ENCODE assay signal across 8 cellular contexts in genomic region chr11:128686745-128687177, GRCh38. TPM values are rescaled to one million over a fixed set of nuclear protein-coding genes. Genes with fewer than 3 reads are reported as not detected.
DNase-seq lines count a peak whose midpoint lies in the region; ATAC-seq and TF ChIP-seq lines count a peak whose summit lies in the region.

No MANE protein-coding gene starts in this region.

- H3K9ac ChIP-seq in smooth muscle cell (ENCODE audit: low read depth) = no peak overlapping the region

- 3% methylated on average over 32 of the region's 32 CpGs for WGBS in smooth muscle cell (ENCODE audit: low lambda C conversion rate)

- H3K4me3 ChIP-seq in CD4-positive, CD25-positive, alpha-beta regulatory T cell (ENCODE audit: low read depth, low read length) = peak overlapping the region; percentile 41
- H3K4me3 ChIP-seq in left ventricle myocardium inferior = peak overlapping the region; percentile 64
- peak overlapping the region; percentile 42 for H3K4me3 ChIP-seq in smooth muscle cell

- H3K36me3 Mint-ChIP-seq in CD4-positive, CD25-positive, alpha-beta regulatory T cell = no peaks in the 10 kb centered on the region

- TF ChIP-seq CTCF in left ventricle myocardium inferior (IDR thresholded peaks at IDR 0.05; ENCODE audit: borderline replicate concordance) = no peak
- no peak for TF ChIP-seq CTCF in smooth muscle cell (IDR thresholded peaks at IDR 0.05; ENCODE audit: borderline replicate concordance, insufficient read depth, poor library complexity, severe bottlenecking)

- H3K4me1 Mint-ChIP-seq in CD4-positive, CD25-positive, alpha-beta regulatory T cell = peaks cover 7 to 51% (median 23%) of the 10 kb centered on the region in 4 donors

- H3K9me3 ChIP-seq in CD4-positive, CD25-positive, alpha-beta regulatory T cell (ENCODE audit: control insufficient read depth in 2 of 2, low read length in 2 of 2) = no peaks in the 10 kb centered on the region
- H3K9me3 ChIP-seq in left ventricle myocardium inferior (replicated peaks) (no peaks in the 10 kb centered on the region), smooth muscle cell (replicated peaks; ENCODE audit: low read depth) (no peaks in the 10 kb centered on the region)

- peaks cover 73% of the 10 kb centered on the region for H3K27me3 Mint-ChIP-seq in CD4-positive, CD25-positive, alpha-beta regulatory T cell

- peak overlapping the region in 1 of 3 donors; percentile 42 for H3K27ac Mint-ChIP-seq in CD4-positive, CD25-positive, alpha-beta regulatory T cell

- no peaks in the 10 kb centered on the region for H4K20me1 ChIP-seq in smooth muscle cell (ENCODE audit: low read depth)

- H2AFZ ChIP-seq in smooth muscle cell (ENCODE audit: low read depth) = no peak overlapping the region

- peaks cover 0 to 8% (median 0%) of the 10 kb centered on the region in 7 donors for H3K9me3 Mint-ChIP-seq in CD4-positive, CD25-positive, alpha-beta regulatory T cell

- H3K36me3 ChIP-seq in CD4-positive, CD25-positive, alpha-beta regulatory T cell (ENCODE audit: control insufficient read depth, insufficient read depth, low read length) = no peaks in the 10 kb centered on the region
- no peaks in the 10 kb centered on the region for H3K36me3 ChIP-seq in left ventricle myocardium inferior
- H3K36me3 ChIP-seq in smooth muscle cell (ENCODE audit: low read depth) = no peaks in the 10 kb centered on the region

- H3K27ac ChIP-seq in CD4-positive, CD25-positive, alpha-beta regulatory T cell (ENCODE audit: insufficient read depth, low read length, poor library complexity, severe bottlenecking) = no peak overlapping the region
- H3K27ac ChIP-seq in left ventricle myocardium inferior (replicated peaks) = no peak overlapping the region
- no peak overlapping the region for H3K27ac ChIP-seq in smooth muscle cell (ENCODE audit: low read depth)

- peak overlapping the region; percentile 83 for H3K4me2 ChIP-seq in smooth muscle cell

- peak; percentile 40 to 59 (median 45) for DNase-seq in CD4-positive, CD25-positive, alpha-beta regulatory T cell
- DNase-seq in NCI-H1092 (lab: John Stamatoyannopoulos, UW) = peak; percentile 44
- peak; percentile 44 for DNase-seq in activated gamma-delta T cell treated with Interleukin-2 at 50 U/mL for 16 hours
- peak; percentile 55 for DNase-seq in left ventricle myocardium inferior
- no peak for DNase-seq in smooth muscle cell (lab: John Stamatoyannopoulos, UW; ENCODE audit: unreplicated experiment)
- no peak for DNase-seq in iPS-NIHi7 (ENCODE audit: extremely low spot score)
- DNase-seq in NCI-H1105 (lab: John Stamatoyannopoulos, UW) = no peak

- H3F3A ChIP-seq in smooth muscle cell (ENCODE audit: low read depth) = no peaks in the 10 kb centered on the region

- intact Hi-C loops in left ventricle myocardium inferior (cut with micrococcal nuclease) = no loop called here

- peak; percentile 71 for ATAC-seq in CD4-positive, CD25-positive, alpha-beta regulatory T cell (ENCODE audit: low read depth in 2 of 2)
- peak; percentile 71 for ATAC-seq in GM19455 (IDR thresholded peaks at IDR 0.05; ENCODE audit: unreplicated experiment)

- peaks cover 29% of the 10 kb centered on the region for H3K4me1 ChIP-seq in CD4-positive, CD25-positive, alpha-beta regulatory T cell (ENCODE audit: control insufficient read depth, insufficient read depth, low read length, poor library complexity, severe bottlenecking)
- peaks cover 66% of the 10 kb centered on the region for H3K4me1 ChIP-seq in left ventricle myocardium inferior
- H3K4me1 ChIP-seq in smooth muscle cell (ENCODE audit: low read depth) = peaks cover 19% of the 10 kb centered on the region

- peaks cover 19% of the 10 kb centered on the region for H3K27me3 ChIP-seq in CD4-positive, CD25-positive, alpha-beta regulatory T cell (ENCODE audit: control insufficient read depth, insufficient read depth, low read length)
- H3K27me3 ChIP-seq in left ventricle myocardium inferior (ENCODE audit: low read depth) (peaks cover 93% of the 10 kb centered on the region), smooth muscle cell (ENCODE audit: low read depth) (peaks cover 100% of the 10 kb centered on the region)

- no peaks in the 10 kb centered on the region for H3K79me2 ChIP-seq in smooth muscle cell (ENCODE audit: low read depth)

- H3K4me3 Mint-ChIP-seq in CD4-positive, CD25-positive, alpha-beta regulatory T cell = peak overlapping the region; percentile 82 to 88 (median 82)

RNA-seq across cellular contexts. Expression of gene FLI1, which starts 7.1 kb away (rescaled TPM):
- total RNA-seq in CD4-positive, CD25-positive, alpha-beta regulatory T cell = 119 TPM
- 10 to 100 TPM; 58.0 to 72.6 (median 65.5) TPM for polyA plus RNA-seq in CD4-positive, CD25-positive, alpha-beta regulatory T cell
- total RNA-seq in left ventricle myocardium inferior = 16.4 TPM
- total RNA-seq in smooth muscle cell = 2.2 and 4.7 TPM in 2 replicates
- 3.5 and 4.2 TPM in 2 replicates for polyA plus RNA-seq in smooth muscle cell

Comparison
In these comparisons a context has a peak if more than half of its experiments do, and no peak if none do; other contexts are left out.
1. DNase-seq: peak in CD4-positive, CD25-positive, alpha-beta regulatory T cell (3 of 3), NCI-H1092 (single experiment), activated gamma-delta T cell treated with Interleukin-2 at 50 U/mL for 16 hours (single experiment) and left ventricle myocardium inferior (single experiment); none in smooth muscle cell (single experiment), iPS-NIHi7 (single experiment) and NCI-H1105 (single experiment).
2. Peak in every context shown above with its lines, with median percentiles within 50 percentile points of each other: H3K4me3 ChIP-seq.